ENCODE assay signal across 9 cellular contexts in genomic region chr5:145887976-145888574, GRCh38. TPM values are rescaled to one million over a fixed set of nuclear protein-coding genes. Genes with fewer than 3 reads are reported as not detected.
DNase-seq lines count a peak whose midpoint lies in the region; ATAC-seq, FAIRE-seq and TF ChIP-seq lines count a peak whose summit lies in the region.
"Had no signal": no experiment of that assay in that cellular context is flagged by ENCODE, and none has a peak within 500 bp of the region (broad histone marks: within the 10 kb centered on the region; RNA-seq: fewer than 3 reads in every experiment).

No MANE protein-coding gene starts in this region.

- no peak for TF ChIP-seq EP300 in ovary (IDR thresholded peaks at IDR 0.05)

- H3K27ac ChIP-seq in small intestine (ENCODE audit: low read depth in 1 of 2, low read length in 1 of 2) = no peak overlapping the region
- H3K27ac ChIP-seq in ovary = no peak overlapping the region
- H3K27ac ChIP-seq: SJCRH30 had no signal

- peak; percentile 30 for DNase-seq in ELF-1 (ENCODE audit: low read depth, low spot score)
- peak; percentile 19 for DNase-seq in globus pallidus (ENCODE audit: low spot score)
- DNase-seq in small intestine = peak; percentile 83
- DNase-seq in epidermal melanocyte (ENCODE audit: insufficient read length, low spot score) = no peak
- no peak for DNase-seq in ovary
- DNase-seq in amniotic stem cell (lab: John Stamatoyannopoulos, UW) = no peak

- H3K27me3 ChIP-seq in small intestine (ENCODE audit: control insufficient read depth in 2 of 2, insufficient read depth in 2 of 2, low read length in 2 of 2) (no peaks in the 10 kb centered on the region), ovary (no peaks in the 10 kb centered on the region)

- H3K4me3 ChIP-seq in small intestine (ENCODE audit: low read depth in 1 of 2, low read length in 2 of 2) (no peak overlapping the region), ovary (no peak overlapping the region)
- H3K4me3 ChIP-seq: SJCRH30 had no signal

- H3K9me3 ChIP-seq in small intestine (ENCODE audit: control insufficient read depth, low read depth) (no peaks in the 10 kb centered on the region), ovary (no peaks in the 10 kb centered on the region)
- H3K9me3 ChIP-seq: SJCRH30 had no signal

- no peak for TF ChIP-seq POLR2A in ovary (IDR thresholded peaks at IDR 0.05)

- FAIRE-seq in small intestine (lab: Jason Lieb, UNC) = no peak

- ATAC-seq in HG03342 (IDR thresholded peaks at IDR 0.05; ENCODE audit: unreplicated experiment) (peak; percentile 63), SK-N-SH treated with all-trans-retinoic acid at 6 μM for 48 hours (peak; percentile 94)

- WGBS in small intestine, 3 donors = 65 to 77% (median 72%) methylated on average over 5 of the region's 5 CpGs
- WGBS in ovary, 3 donors = 73 to 74% (median 74%) methylated on average over 5 of the region's 5 CpGs

- H3K36me3 ChIP-seq in small intestine (ENCODE audit: control insufficient read depth in 2 of 2, insufficient read depth in 2 of 2, low read length in 2 of 2) = no peaks in the 10 kb centered on the region
- H3K36me3 ChIP-seq in ovary = no peaks in the 10 kb centered on the region
- H3K36me3 ChIP-seq: SJCRH30 had no signal

- intact Hi-C loops in ovary (cut with DNase I) = no loop called here

- H3K4me1 ChIP-seq in small intestine (ENCODE audit: control insufficient read depth in 2 of 2, insufficient read depth in 1 of 2, low read depth in 1 of 2, low read length in 1 of 2) (no peaks in the 10 kb centered on the region), ovary (ENCODE audit: insufficient read depth) (no peaks in the 10 kb centered on the region)
- H3K4me1 ChIP-seq: SJCRH30 had no signal

- TF ChIP-seq CTCF in ovary (IDR thresholded peaks at IDR 0.05) = peak in 1 of 3 donors; percentile 18

TF ChIP-seq in SK-N-SH treated with all-trans-retinoic acid at 6 μM for 48 hours, 23 proteins besides CTCF, POLR2A, EP300 and RAD21:
- TF ChIP-seq ZNF70 (CRISPR knock-in tag; IDR thresholded peaks at IDR 0.05) (peak; percentile 16; the same call in 1 of the 2 replicates), ZFP30 (CRISPR knock-in tag; IDR thresholded peaks at IDR 0.05) (no peak)

RNA-seq across cellular contexts. Expression of gene GRXCR2, which starts 15.3 kb away (rescaled TPM):
- polyA plus RNA-seq in small intestine (not detected), ovary (not detected)
- total RNA-seq in ovary = not detected
- total RNA-seq: SJCRH30 had no signal

RNA-seq across cellular contexts. Expression of gene SH3RF2, which starts 48.3 kb away (rescaled TPM):
- polyA plus RNA-seq in small intestine (10 to 100 TPM; 14.3 to 25.0 (median 23.6) TPM), ovary (1 to 10 TPM in 1 of 2 donors, under 1 TPM in 1; 0.52 to 1.5 TPM)
- 1 to 10 TPM in 3 of 7 donors, under 1 TPM in 4; 0.30 to 6.5 (median 0.81) TPM for total RNA-seq in ovary
- total RNA-seq: SJCRH30 had no signal

RNA-seq across cellular contexts. Expression of gene PRELID2, which starts 52.9 kb away (rescaled TPM):
- polyA plus RNA-seq in small intestine = 10 to 100 TPM; 16.5 to 40.9 (median 23.7) TPM
- total RNA-seq in ovary = 10 to 100 TPM; 14.5 to 49.7 (median 29.2) TPM
- 1 to 10 TPM; 5.4 to 5.5 TPM for polyA plus RNA-seq in ovary

Comparison
In these comparisons a context has a peak if more than half of its experiments do, and no peak if none do; other contexts are left out.
1. DNase-seq: peak in ELF-1 (single experiment), globus pallidus (single experiment) and small intestine (single experiment); none in epidermal melanocyte (single experiment), ovary (0 of 5) and amniotic stem cell (single experiment).
2. RNA of gene SH3RF2, which starts 48.3 kb away (polyA plus RNA-seq): 14.3 to 25.0 TPM in small intestine; 0.52 to 1.5 TPM in ovary; every median in the first group is over 4 times any median in the second.